8 cellular contexts compared by ENCODE assay signal in genomic region chr19:49665301-49666119, GRCh38.
DNase-seq lines count a peak whose midpoint lies in the region; ATAC-seq lines count a peak whose summit lies in the region.

Gene BCL2L12, plus strand, starts transcription at chr19:49665933. Its CDS starts 760 bp downstream, at chr19:49666693.
Gene IRF3, minus strand, starts transcription at chr19:49665857. Its CDS starts 1,019 bp downstream, at chr19:49664838.

- peak; percentile 88 for ATAC-seq in GM18909 (IDR thresholded peaks at IDR 0.05; ENCODE audit: poor library complexity, unreplicated experiment)
- peak; percentile 84 for ATAC-seq in HG03159 (IDR thresholded peaks at IDR 0.05; ENCODE audit: unreplicated experiment)

- DNase-seq in AG08395 (ENCODE audit: low spot score) (peak; percentile 99), NCI-H446 (lab: John Stamatoyannopoulos, UW) (peak; percentile 95 to 98), caudate nucleus (lab: John Stamatoyannopoulos, UW) (peak; percentile 49 to 97 (median 91)), inferior parietal cortex (ENCODE audit: extremely low spot score) (peak; percentile 99), smooth muscle cell of the brain vasculature (ENCODE audit: low read depth, low spot score) (peak; percentile 92)
- DNase-seq in activated CD4-positive, CD25-positive, alpha-beta regulatory T cell (lab: John Stamatoyannopoulos, UW), result peak; percentile 97 to 99 (median 99)

- peak within 1 kb of the TSS; percentile 90 for H3K27ac ChIP-seq in caudate nucleus (ENCODE audit: low read depth, low read length)

Comparison
In these comparisons a context has a peak if more than half of its experiments do, and no peak if none do; other contexts are left out.
1. Peak in every context shown above with its lines: DNase-seq, ATAC-seq and H3K27ac ChIP-seq.